1 cellular context compared by ENCODE assay signal in the genomic region with DNA sequence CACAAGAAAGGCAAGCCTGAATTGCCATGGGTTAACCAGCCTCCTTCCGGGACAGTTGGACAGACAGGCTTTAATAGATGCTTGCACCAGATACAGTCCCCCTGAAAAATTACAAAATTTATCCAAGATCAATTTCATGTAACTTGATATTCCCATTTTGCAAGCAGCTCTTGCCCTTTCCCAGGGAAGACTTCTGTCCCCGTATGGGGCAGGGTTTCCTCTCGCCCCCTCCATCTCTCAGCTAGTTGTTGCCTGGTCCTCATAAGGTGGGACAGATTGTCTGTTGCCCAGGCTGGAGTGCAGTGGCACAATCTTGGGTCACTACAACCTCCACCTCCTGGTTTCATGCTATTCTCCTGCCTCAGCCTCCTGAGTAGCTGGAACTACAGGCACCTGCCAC.
TF ChIP-seq lines count a peak whose summit lies in the region.

No MANE protein-coding gene starts in this region.

TF ChIP-seq in HepG2, 621 proteins besides CTCF, POLR2A, EP300 and RAD21 (continued from another document):
- no peak for TF ChIP-seq ZNF362 (CRISPR knock-in tag; IDR thresholded peaks at IDR 0.05; ENCODE audit: borderline replicate concordance)
- TF ChIP-seq, protein P1, sequence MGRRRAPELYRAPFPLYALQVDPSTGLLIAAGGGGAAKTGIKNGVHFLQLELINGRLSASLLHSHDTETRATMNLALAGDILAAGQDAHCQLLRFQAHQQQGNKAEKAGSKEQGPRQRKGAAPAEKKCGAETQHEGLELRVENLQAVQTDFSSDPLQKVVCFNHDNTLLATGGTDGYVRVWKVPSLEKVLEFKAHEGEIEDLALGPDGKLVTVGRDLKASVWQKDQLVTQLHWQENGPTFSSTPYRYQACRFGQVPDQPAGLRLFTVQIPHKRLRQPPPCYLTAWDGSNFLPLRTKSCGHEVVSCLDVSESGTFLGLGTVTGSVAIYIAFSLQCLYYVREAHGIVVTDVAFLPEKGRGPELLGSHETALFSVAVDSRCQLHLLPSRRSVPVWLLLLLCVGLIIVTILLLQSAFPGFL (CRISPR knock-in tag; IDR thresholded peaks at IDR 0.05), result no peak
- TF ChIP-seq HOXA5 (CRISPR knock-in tag; IDR thresholded peaks at IDR 0.05), result peak; percentile 6; the same call in 1 of the 2 replicates
- TF ChIP-seq CREB1 (IDR thresholded peaks at IDR 0.05), result no peak
- TF ChIP-seq CREB1 (CRISPR knock-in tag; IDR thresholded peaks at IDR 0.05), result no peak
- no peak for TF ChIP-seq RARG (CRISPR knock-in tag; IDR thresholded peaks at IDR 0.05; ENCODE audit: low read depth)
- no peak for TF ChIP-seq FOSL1 (CRISPR knock-in tag; IDR thresholded peaks at IDR 0.05; ENCODE audit: borderline replicate concordance)
- no peak for TF ChIP-seq ZNF7 (CRISPR knock-in tag; IDR thresholded peaks at IDR 0.05)
- no peak for TF ChIP-seq SNAPC2 (CRISPR knock-in tag; IDR thresholded peaks at IDR 0.05)
- 0 out of 2 replicates have a peak, but pooled peaks have one; percentile 20 for TF ChIP-seq SAFB2 (CRISPR knock-in tag; IDR thresholded peaks at IDR 0.05; ENCODE audit: borderline replicate concordance, low read depth)
